ENCODE assay signal across 17 cellular contexts in the genomic region with DNA sequence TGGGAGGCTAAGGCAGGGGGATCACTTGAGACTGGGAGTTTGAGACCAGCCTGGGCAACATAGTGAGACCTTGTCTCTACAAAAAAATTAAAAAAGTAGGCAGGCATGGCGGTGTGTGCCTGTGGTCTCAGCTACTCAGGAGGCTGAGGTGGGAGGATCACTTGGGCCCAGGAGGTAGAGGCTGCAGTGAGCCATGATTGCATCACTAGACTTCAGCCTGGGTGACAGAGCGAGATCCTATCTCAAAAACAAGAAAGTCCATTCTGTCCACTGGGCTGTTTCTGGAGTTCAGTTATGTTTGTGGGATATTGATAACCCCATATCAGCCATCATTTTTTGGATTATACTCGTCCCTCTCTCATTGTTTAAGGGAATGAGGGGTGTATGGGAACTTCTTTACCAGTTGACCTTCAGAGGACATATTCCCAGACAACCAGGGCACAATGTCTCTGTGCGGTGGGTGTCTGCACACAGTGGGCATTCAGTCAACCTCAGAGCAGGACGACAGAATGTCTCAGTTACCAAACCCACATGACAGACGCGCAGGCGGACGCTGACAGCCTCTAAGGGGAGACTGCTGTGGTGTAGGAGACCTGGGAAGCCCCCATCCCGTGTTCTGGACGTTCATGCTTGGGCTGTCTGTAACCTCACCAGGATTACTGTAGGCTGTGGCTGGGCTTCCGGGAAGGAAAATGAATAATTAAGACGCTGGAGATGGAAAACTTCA.
DNase-seq lines count a peak whose midpoint lies in the region; ATAC-seq and TF ChIP-seq lines count a peak whose summit lies in the region.
"Had no signal": no experiment of that assay in that cellular context is flagged by ENCODE, and none has a peak within 500 bp of the region (broad histone marks: within the 10 kb centered on the region; RNA-seq: fewer than 3 reads in every experiment).

No MANE protein-coding gene starts in this region.

- no peaks in the 10 kb centered on the region for H3K9me3 ChIP-seq in CD8-positive, alpha-beta memory T cell (ENCODE audit: low read length)
- no peaks in the 10 kb centered on the region for H3K9me3 ChIP-seq in lower lobe of right lung
- H3K9me3 ChIP-seq: left ventricle myocardium inferior, neutrophil had no signal

- no peaks in the 10 kb centered on the region for H3K27me3 Mint-ChIP-seq in CD8-positive, alpha-beta memory T cell
- H3K27me3 Mint-ChIP-seq in chondrocyte (ENCODE audit: low read depth), result peaks cover 18% of the 10 kb centered on the region

- POLR2A ChIA-PET in CD8-positive, alpha-beta memory T cell (lab: Charles Lee), result no interaction called here

- ATAC-seq in lower lobe of right lung, result no peak
- ATAC-seq: GM23338, Right ventricle myocardium inferior had no signal

- H3K27ac ChIP-seq in CD8-positive, alpha-beta memory T cell (ENCODE audit: low read depth, low read length), result no peak overlapping the region
- H3K27ac ChIP-seq in lower lobe of right lung, result no peak overlapping the region
- H3K27ac ChIP-seq: left ventricle myocardium inferior, neutrophil had no signal

- no peak overlapping the region for H3K4me3 ChIP-seq in CD8-positive, alpha-beta memory T cell (ENCODE audit: low read length)
- H3K4me3 ChIP-seq in lower lobe of right lung, result no peak overlapping the region
- H3K4me3 ChIP-seq: GM23338, left ventricle myocardium inferior had no signal

- peaks cover 4 to 37% (median 10%) of the 10 kb centered on the region in 3 donors for H3K36me3 Mint-ChIP-seq in CD8-positive, alpha-beta memory T cell
- no peaks in the 10 kb centered on the region for H3K36me3 Mint-ChIP-seq in chondrocyte (ENCODE audit: low read depth)

- peaks cover 18% of the 10 kb centered on the region for H3K4me1 ChIP-seq in CD8-positive, alpha-beta memory T cell (ENCODE audit: insufficient read depth, low read length)
- H3K4me1 ChIP-seq in lower lobe of right lung, result peaks cover 8% of the 10 kb centered on the region
- H3K4me1 ChIP-seq: left ventricle myocardium inferior had no signal

- peak overlapping the region in 5 of 8 donors; percentile 51 to 88 (median 73) for H3K27ac Mint-ChIP-seq in CD8-positive, alpha-beta memory T cell
- no peak overlapping the region for H3K27ac Mint-ChIP-seq in chondrocyte (ENCODE audit: unreplicated experiment)
- H3K27ac Mint-ChIP-seq: GM23338 had no signal

- CTCF ChIA-PET in CD8-positive, alpha-beta memory T cell (lab: Charles Lee), result no interaction called here

- TF ChIP-seq CTCF in chondrocyte (IDR thresholded peaks at IDR 0.05), result no peak
- no peak for TF ChIP-seq CTCF in lower lobe of right lung (IDR thresholded peaks at IDR 0.05)

- H3K4me3 Mint-ChIP-seq in CD8-positive, alpha-beta memory T cell, result no peak overlapping the region
- H3K4me3 Mint-ChIP-seq in chondrocyte (ENCODE audit: unreplicated experiment), result no peak overlapping the region
- H3K4me3 Mint-ChIP-seq: GM23338 had no signal

- peaks cover 42 to 59% (median 48%) of the 10 kb centered on the region in 3 donors for H3K4me1 Mint-ChIP-seq in CD8-positive, alpha-beta memory T cell
- no peaks in the 10 kb centered on the region for H3K4me1 Mint-ChIP-seq in chondrocyte (ENCODE audit: low read depth)

- H3K36me3 ChIP-seq in CD8-positive, alpha-beta memory T cell (ENCODE audit: insufficient read depth, low read length), result peaks cover 4% of the 10 kb centered on the region
- H3K36me3 ChIP-seq in lower lobe of right lung, result no peaks in the 10 kb centered on the region
- H3K36me3 ChIP-seq: left ventricle myocardium inferior, neutrophil had no signal

- no peaks in the 10 kb centered on the region for H3K27me3 ChIP-seq in CD8-positive, alpha-beta memory T cell (ENCODE audit: insufficient read depth, low read length, poor library complexity, severe bottlenecking)
- H3K27me3 ChIP-seq in lower lobe of right lung (ENCODE audit: low read depth), result peaks cover 8% of the 10 kb centered on the region

- intact Hi-C loops in posterior vena cava (cut with DNase I), result no loop called here
- intact Hi-C loops in lower lobe of right lung (cut with DNase I), result no loop called here

- DNase-seq in activated CD8-positive, alpha-beta memory T cell treated with anti-CD3 and anti-CD28 coated beads for 24 hours, result peak; percentile 37
- no peak for DNase-seq in activated CD8-positive, alpha-beta memory T cell treated with anti-CD3 and anti-CD28 coated beads, Interleukin-2, amount 50 U/mL, for 4 hours
- no peak for DNase-seq in CD8-positive, alpha-beta memory T cell
- DNase-seq in chondrocyte (ENCODE audit: low spot score) (peak; percentile 52), posterior vena cava (ENCODE audit: low spot score) (peak; percentile 52), NCI-H1092 (lab: John Stamatoyannopoulos, UW) (no peak), lower lobe of right lung (no peak), NCI-H446 treated with DMSO at 0.1 percent for 48 hours (lab: John Stamatoyannopoulos, UW) (no peak)
- DNase-seq: activated gamma-delta T cell treated with Interleukin-2 at 50 U/mL for 16 hours; Kasumi-1; left ventricle myocardium inferior; NCI-H187 treated with DMSO at 0.1 percent for 48 hours; NCI-H774; stimulated activated CD4-positive, alpha-beta T cell treated with anti-CD3 and anti-CD28 coated beads, Interleukin-4, amount 100 ng/mL, for 24 hours had no signal

- H3K9me3 Mint-ChIP-seq in CD8-positive, alpha-beta memory T cell, result no peaks in the 10 kb centered on the region
- H3K9me3 Mint-ChIP-seq in chondrocyte (ENCODE audit: low read depth), result no peaks in the 10 kb centered on the region
- H3K9me3 Mint-ChIP-seq: GM23338 had no signal

Comparison
In these comparisons a context has a peak if more than half of its experiments do, and no peak if none do; other contexts are left out.
1. DNase-seq: peak in activated CD8-positive, alpha-beta memory T cell treated with anti-CD3 and anti-CD28 coated beads for 24 hours (single experiment), chondrocyte (single experiment) and posterior vena cava (single experiment); none in activated CD8-positive, alpha-beta memory T cell treated with anti-CD3 and anti-CD28 coated beads, Interleukin-2, amount 50 U/mL, for 4 hours (single experiment), CD8-positive, alpha-beta memory T cell (0 of 5), NCI-H1092 (single experiment), lower lobe of right lung (single experiment) and NCI-H446 treated with DMSO at 0.1 percent for 48 hours (single experiment).